1 cellular context compared by ENCODE assay signal in genomic region chr16:68079616-68080344, GRCh38.
TF ChIP-seq lines count a peak whose summit lies in the region.

No MANE protein-coding gene starts in this region.

TF ChIP-seq in HepG2, 621 proteins besides CTCF, POLR2A, EP300 and RAD21 (continued from another document and continues in another):
- TF ChIP-seq AKNA (CRISPR knock-in tag; IDR thresholded peaks at IDR 0.05; ENCODE audit: borderline replicate concordance), result no peak
- TF ChIP-seq ZNF772 (CRISPR knock-in tag; IDR thresholded peaks at IDR 0.05), result peak; percentile 97
- no peak for TF ChIP-seq NR3C1 (CRISPR knock-in tag; IDR thresholded peaks at IDR 0.05)
- TF ChIP-seq ZNF777 (CRISPR knock-in tag; IDR thresholded peaks at IDR 0.05), result peak; percentile 49
- peak; percentile 89 for TF ChIP-seq ZNF160 (CRISPR knock-in tag; IDR thresholded peaks at IDR 0.05)
- TF ChIP-seq ZNF333 (CRISPR knock-in tag; IDR thresholded peaks at IDR 0.05; ENCODE audit: borderline replicate concordance), result no peak; the same call in 1 of the 2 replicates
- peak; percentile 56; the same call in 1 of the 2 replicates for TF ChIP-seq TBX3 (IDR thresholded peaks at IDR 0.05; ENCODE audit: borderline replicate concordance)
- TF ChIP-seq HMGA1 (CRISPR knock-in tag; conservative IDR thresholded peaks at IDR 0.05), result no peak
- peak; percentile 99 for TF ChIP-seq FOXA3 (CRISPR knock-in tag; IDR thresholded peaks at IDR 0.05)
- TF ChIP-seq ZNF749 (CRISPR knock-in tag; IDR thresholded peaks at IDR 0.05; ENCODE audit: borderline replicate concordance), result peak; percentile 78; the same call in 1 of the 2 replicates
- TF ChIP-seq ZNF879 (CRISPR knock-in tag; IDR thresholded peaks at IDR 0.05), result peak; percentile 79
- peak; percentile 72; the same call in 1 of the 2 replicates for TF ChIP-seq ONECUT2 (CRISPR knock-in tag; IDR thresholded peaks at IDR 0.05)
- TF ChIP-seq ZNF563 (CRISPR knock-in tag; IDR thresholded peaks at IDR 0.05), result 0 out of 2 replicates have a peak, but pooled peaks have one; percentile 40
- peak; percentile 80 for TF ChIP-seq SIN3A (IDR thresholded peaks at IDR 0.05; ENCODE audit: borderline replicate concordance, low read depth, low read length)
- TF ChIP-seq SMARCE1 (IDR thresholded peaks at IDR 0.05; ENCODE audit: borderline replicate concordance), result no peak
- TF ChIP-seq ZNF317 (CRISPR knock-in tag; IDR thresholded peaks at IDR 0.05), result no peak; the same call in none of the 2 replicates
- TF ChIP-seq CREM (IDR thresholded peaks at IDR 0.05), result peak; percentile 83
- TF ChIP-seq CREM (CRISPR knock-in tag; IDR thresholded peaks at IDR 0.05), result no peak
- peak; percentile 97 for TF ChIP-seq ZMAT3 (CRISPR knock-in tag; conservative IDR thresholded peaks at IDR 0.05)
- peak; percentile 96; the same call in 1 of the 2 replicates for TF ChIP-seq ZNF614 (CRISPR knock-in tag; IDR thresholded peaks at IDR 0.05; ENCODE audit: borderline replicate concordance)
- TF ChIP-seq KLF6 (CRISPR knock-in tag; IDR thresholded peaks at IDR 0.05), result peak; percentile 78; the same call in 1 of the 2 replicates
- peak; percentile 100 for TF ChIP-seq ELF3 (CRISPR knock-in tag; IDR thresholded peaks at IDR 0.05)
- TF ChIP-seq DDIT3 (CRISPR knock-in tag; IDR thresholded peaks at IDR 0.05), result 0 out of 2 replicates have a peak, but pooled peaks have one; percentile 44
- TF ChIP-seq ZFP82 (CRISPR knock-in tag; IDR thresholded peaks at IDR 0.05; ENCODE audit: borderline replicate concordance), result peak; percentile 72; the same call in 1 of the 2 replicates
- peak; percentile 41; the same call in 1 of the 2 replicates for TF ChIP-seq GABPA (IDR thresholded peaks at IDR 0.05; ENCODE audit: low read depth, low read length)
- no peak for TF ChIP-seq GABPA (CRISPR knock-in tag; IDR thresholded peaks at IDR 0.05; ENCODE audit: low read depth)
- TF ChIP-seq GATAD1 (CRISPR knock-in tag; IDR thresholded peaks at IDR 0.05), result peak; percentile 81
- peak; percentile 45 for TF ChIP-seq AGO2 (optimal IDR thresholded peaks at IDR 0.05; ENCODE audit: low read depth, low read length)
- TF ChIP-seq KAT8 (CRISPR knock-in tag; IDR thresholded peaks at IDR 0.05), result peak; percentile 92
- TF ChIP-seq TERF1 (CRISPR knock-in tag; IDR thresholded peaks at IDR 0.05), result no peak
- no peak; the same call in 1 of the 2 replicates for TF ChIP-seq ZBTB37 (CRISPR knock-in tag; IDR thresholded peaks at IDR 0.05)
- peak; percentile 99 for TF ChIP-seq ETV6 (CRISPR knock-in tag; conservative IDR thresholded peaks at IDR 0.05)
- TF ChIP-seq ZNF30 (CRISPR knock-in tag; IDR thresholded peaks at IDR 0.05), result no peak
- peak; percentile 84; the same call in 1 of the 2 replicates for TF ChIP-seq TBP (CRISPR knock-in tag; IDR thresholded peaks at IDR 0.05)
- peak; percentile 50 for TF ChIP-seq SIX1 (CRISPR knock-in tag; IDR thresholded peaks at IDR 0.05; ENCODE audit: borderline replicate concordance)
- TF ChIP-seq SIX4 (CRISPR knock-in tag; IDR thresholded peaks at IDR 0.05), result peak; percentile 60; the same call in 1 of the 2 replicates
- no peak for TF ChIP-seq ZNF790 (CRISPR knock-in tag; IDR thresholded peaks at IDR 0.05; ENCODE audit: borderline replicate concordance)
- TF ChIP-seq ZGPAT (CRISPR knock-in tag; IDR thresholded peaks at IDR 0.05), result peak; percentile 98
- TF ChIP-seq CHCHD3 (CRISPR knock-in tag; IDR thresholded peaks at IDR 0.05), result no peak
- TF ChIP-seq ZNF782 (CRISPR knock-in tag; IDR thresholded peaks at IDR 0.05; ENCODE audit: borderline replicate concordance), result no peak
- no peak for TF ChIP-seq ZNF549 (CRISPR knock-in tag; IDR thresholded peaks at IDR 0.05)
- TF ChIP-seq ZNF800 (CRISPR knock-in tag; IDR thresholded peaks at IDR 0.05), result no peak; the same call in none of the 2 replicates
- TF ChIP-seq ZBTB38 (CRISPR knock-in tag; IDR thresholded peaks at IDR 0.05), result peak; percentile 52; the same call in 1 of the 2 replicates
- TF ChIP-seq REST (IDR thresholded peaks at IDR 0.05; ENCODE audit: borderline replicate concordance in 1 of 2, low read depth in 1 of 2, low read length in 2 of 2), result peak in 1 of 2 experiments; percentile 38; a peak in 1 of 4 replicates
- peak; percentile 97 for TF ChIP-seq HNF1B (CRISPR knock-in tag; IDR thresholded peaks at IDR 0.05)
- no peak for TF ChIP-seq ZFP62 (CRISPR knock-in tag; IDR thresholded peaks at IDR 0.05)
- TF ChIP-seq MXI1 (IDR thresholded peaks at IDR 0.05; ENCODE audit: borderline replicate concordance, low read depth, low read length), result peak; percentile 84; the same call in 1 of the 3 replicates
- TF ChIP-seq ATF2 (CRISPR knock-in tag; IDR thresholded peaks at IDR 0.05), result peak; percentile 83
